In the genomic region with DNA sequence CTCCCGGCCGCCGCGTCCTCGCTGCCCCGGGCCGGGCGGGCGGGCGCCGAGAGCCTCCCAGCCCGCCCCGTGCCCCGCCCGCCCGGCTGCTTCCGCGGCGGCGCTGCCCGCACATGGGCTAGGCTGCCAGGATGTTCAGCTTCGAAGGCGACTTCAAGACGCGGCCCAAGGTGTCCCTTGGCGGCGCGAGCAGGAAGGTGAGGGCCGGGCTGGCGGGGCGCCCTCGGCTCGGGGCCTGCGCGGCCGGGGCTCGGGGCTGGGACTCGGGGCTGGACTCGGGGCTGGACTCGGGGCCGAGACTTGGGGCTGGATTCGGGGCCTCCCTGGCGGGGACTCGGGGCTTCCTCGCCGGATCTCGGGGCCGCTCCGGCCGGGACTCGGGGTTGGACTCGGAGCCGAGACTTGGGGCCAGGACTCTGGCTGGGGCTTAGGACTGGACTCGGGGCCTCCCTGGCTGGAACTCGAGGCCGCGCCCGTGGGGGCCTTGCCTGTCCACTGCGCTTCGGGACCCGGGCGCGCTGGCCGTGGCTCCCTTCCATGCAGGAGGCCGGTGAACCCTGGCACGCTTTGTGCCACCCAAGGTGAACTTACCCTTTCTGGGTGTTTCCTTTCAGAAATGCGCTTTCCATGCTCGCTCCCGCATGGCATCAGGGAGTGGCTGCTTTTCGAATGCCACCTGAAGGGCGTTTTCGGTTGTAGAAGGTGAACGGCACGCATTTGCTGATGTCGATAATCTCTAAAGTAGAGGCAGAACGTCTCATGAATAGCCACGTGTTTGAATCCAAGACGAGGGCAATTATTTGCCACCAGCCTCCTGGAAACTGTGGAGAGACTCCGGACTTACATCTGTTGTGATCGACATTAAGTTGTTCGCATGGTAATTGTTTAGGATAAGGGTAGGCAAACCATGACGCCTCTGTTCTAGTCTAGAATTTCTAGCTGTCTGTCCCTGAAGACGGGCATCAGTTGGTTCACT, we compare ENCODE assay signal across 1 cellular context.
TF ChIP-seq lines count a peak whose summit lies in the region.

No MANE protein-coding gene starts in this region.

TF ChIP-seq in HepG2, 621 proteins besides CTCF, POLR2A, EP300 and RAD21 (continued from another document and continues in another):
- TF ChIP-seq, protein P1, sequence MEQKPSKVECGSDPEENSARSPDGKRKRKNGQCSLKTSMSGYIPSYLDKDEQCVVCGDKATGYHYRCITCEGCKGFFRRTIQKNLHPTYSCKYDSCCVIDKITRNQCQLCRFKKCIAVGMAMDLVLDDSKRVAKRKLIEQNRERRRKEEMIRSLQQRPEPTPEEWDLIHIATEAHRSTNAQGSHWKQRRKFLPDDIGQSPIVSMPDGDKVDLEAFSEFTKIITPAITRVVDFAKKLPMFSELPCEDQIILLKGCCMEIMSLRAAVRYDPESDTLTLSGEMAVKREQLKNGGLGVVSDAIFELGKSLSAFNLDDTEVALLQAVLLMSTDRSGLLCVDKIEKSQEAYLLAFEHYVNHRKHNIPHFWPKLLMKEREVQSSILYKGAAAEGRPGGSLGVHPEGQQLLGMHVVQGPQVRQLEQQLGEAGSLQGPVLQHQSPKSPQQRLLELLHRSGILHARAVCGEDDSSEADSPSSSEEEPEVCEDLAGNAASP (CRISPR knock-in tag; IDR thresholded peaks at IDR 0.05; ENCODE audit: borderline replicate concordance) = no peak
- no peak for TF ChIP-seq ZNF124 (CRISPR knock-in tag; IDR thresholded peaks at IDR 0.05)
- TF ChIP-seq, protein P2, sequence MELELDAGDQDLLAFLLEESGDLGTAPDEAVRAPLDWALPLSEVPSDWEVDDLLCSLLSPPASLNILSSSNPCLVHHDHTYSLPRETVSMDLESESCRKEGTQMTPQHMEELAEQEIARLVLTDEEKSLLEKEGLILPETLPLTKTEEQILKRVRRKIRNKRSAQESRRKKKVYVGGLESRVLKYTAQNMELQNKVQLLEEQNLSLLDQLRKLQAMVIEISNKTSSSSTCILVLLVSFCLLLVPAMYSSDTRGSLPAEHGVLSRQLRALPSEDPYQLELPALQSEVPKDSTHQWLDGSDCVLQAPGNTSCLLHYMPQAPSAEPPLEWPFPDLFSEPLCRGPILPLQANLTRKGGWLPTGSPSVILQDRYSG (CRISPR knock-in tag; IDR thresholded peaks at IDR 0.05) = 0 out of 2 replicates have a peak, but pooled peaks have one; percentile 67
- peak; percentile 75; the same call in 1 of the 2 replicates for TF ChIP-seq UBTF (CRISPR knock-in tag; IDR thresholded peaks at IDR 0.05)
- TF ChIP-seq, protein P3, sequence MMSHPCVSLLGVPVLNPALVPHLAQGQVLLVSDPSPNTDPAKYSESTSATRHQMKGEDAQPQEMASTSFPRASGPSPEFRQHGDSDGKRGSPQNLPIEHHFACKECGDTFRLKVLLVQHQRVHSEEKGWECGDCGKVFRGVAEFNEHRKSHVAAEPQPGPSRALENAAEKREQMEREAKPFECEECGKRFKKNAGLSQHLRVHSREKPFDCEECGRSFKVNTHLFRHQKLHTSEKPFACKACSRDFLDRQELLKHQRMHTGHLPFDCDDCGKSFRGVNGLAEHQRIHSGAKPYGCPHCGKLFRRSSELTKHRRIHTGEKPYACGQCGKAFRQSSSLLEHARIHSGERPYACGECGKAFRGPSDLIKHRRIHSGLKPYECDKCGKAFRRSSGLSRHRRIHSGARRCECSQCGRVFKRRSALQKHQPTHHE (CRISPR knock-in tag; IDR thresholded peaks at IDR 0.05; ENCODE audit: borderline replicate concordance) = peak; percentile 70; the same call in 1 of the 2 replicates
- TF ChIP-seq EZH2 (conservative IDR thresholded peaks at IDR 0.05; ENCODE audit: low read depth, low read length) = no peak
- no peak for TF ChIP-seq ZNF432 (CRISPR knock-in tag; IDR thresholded peaks at IDR 0.05; ENCODE audit: borderline replicate concordance)
- no peak for TF ChIP-seq PLRG1 (conservative IDR thresholded peaks at IDR 0.05)
- TF ChIP-seq, protein P4, sequence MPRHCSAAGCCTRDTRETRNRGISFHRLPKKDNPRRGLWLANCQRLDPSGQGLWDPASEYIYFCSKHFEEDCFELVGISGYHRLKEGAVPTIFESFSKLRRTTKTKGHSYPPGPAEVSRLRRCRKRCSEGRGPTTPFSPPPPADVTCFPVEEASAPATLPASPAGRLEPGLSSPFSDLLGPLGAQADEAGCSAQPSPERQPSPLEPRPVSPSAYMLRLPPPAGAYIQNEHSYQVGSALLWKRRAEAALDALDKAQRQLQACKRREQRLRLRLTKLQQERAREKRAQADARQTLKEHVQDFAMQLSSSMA (CRISPR knock-in tag; IDR thresholded peaks at IDR 0.05) = no peak
- no peak for TF ChIP-seq MAFG (CRISPR knock-in tag; IDR thresholded peaks at IDR 0.05)
- no peak for TF ChIP-seq HINFP (CRISPR knock-in tag; IDR thresholded peaks at IDR 0.05; ENCODE audit: low read depth)
- TF ChIP-seq GMEB2 (CRISPR knock-in tag; IDR thresholded peaks at IDR 0.05; ENCODE audit: low read depth) = 0 out of 2 replicates have a peak, but pooled peaks have one; percentile 47
- no peak for TF ChIP-seq IKZF1 (IDR thresholded peaks at IDR 0.05)
- TF ChIP-seq HNF1B (CRISPR knock-in tag; IDR thresholded peaks at IDR 0.05) = peak; percentile 26; the same call in 1 of the 2 replicates
- TF ChIP-seq ZZZ3 (CRISPR knock-in tag; IDR thresholded peaks at IDR 0.05; ENCODE audit: borderline replicate concordance) = 0 out of 2 replicates have a peak, but pooled peaks have one; percentile 29
- TF ChIP-seq PAF1 (CRISPR knock-in tag; IDR thresholded peaks at IDR 0.05) = no peak
- 0 out of 2 replicates have a peak, but pooled peaks have one; percentile 6 for TF ChIP-seq ZNF746 (CRISPR knock-in tag; IDR thresholded peaks at IDR 0.05)
- TF ChIP-seq, protein P5, sequence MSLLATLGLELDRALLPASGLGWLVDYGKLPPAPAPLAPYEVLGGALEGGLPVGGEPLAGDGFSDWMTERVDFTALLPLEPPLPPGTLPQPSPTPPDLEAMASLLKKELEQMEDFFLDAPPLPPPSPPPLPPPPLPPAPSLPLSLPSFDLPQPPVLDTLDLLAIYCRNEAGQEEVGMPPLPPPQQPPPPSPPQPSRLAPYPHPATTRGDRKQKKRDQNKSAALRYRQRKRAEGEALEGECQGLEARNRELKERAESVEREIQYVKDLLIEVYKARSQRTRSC (CRISPR knock-in tag; IDR thresholded peaks at IDR 0.05; ENCODE audit: low read depth) = no peak
- no peak for TF ChIP-seq USF2 (IDR thresholded peaks at IDR 0.05; ENCODE audit: low read depth, low read length)
- no peak for TF ChIP-seq USF2 (CRISPR knock-in tag; IDR thresholded peaks at IDR 0.05; ENCODE audit: borderline replicate concordance)
- peak; percentile 3; the same call in 1 of the 2 replicates for TF ChIP-seq ZNF749 (CRISPR knock-in tag; IDR thresholded peaks at IDR 0.05; ENCODE audit: borderline replicate concordance)
- TF ChIP-seq, protein P6, sequence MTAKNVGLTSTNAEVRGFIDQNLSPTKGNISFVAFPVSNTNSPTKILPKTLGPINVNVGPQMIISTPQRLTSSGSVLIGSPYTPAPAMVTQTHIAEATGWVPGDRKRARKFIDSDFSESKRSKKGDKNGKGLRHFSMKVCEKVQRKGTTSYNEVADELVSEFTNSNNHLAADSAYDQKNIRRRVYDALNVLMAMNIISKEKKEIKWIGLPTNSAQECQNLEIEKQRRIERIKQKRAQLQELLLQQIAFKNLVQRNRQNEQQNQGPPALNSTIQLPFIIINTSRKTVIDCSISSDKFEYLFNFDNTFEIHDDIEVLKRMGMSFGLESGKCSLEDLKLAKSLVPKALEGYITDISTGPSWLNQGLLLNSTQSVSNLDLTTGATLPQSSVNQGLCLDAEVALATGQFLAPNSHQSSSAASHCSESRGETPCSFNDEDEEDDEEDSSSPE (CRISPR knock-in tag; IDR thresholded peaks at IDR 0.05) = 0 out of 2 replicates have a peak, but pooled peaks have one; percentile 17
- TF ChIP-seq, protein P7, sequence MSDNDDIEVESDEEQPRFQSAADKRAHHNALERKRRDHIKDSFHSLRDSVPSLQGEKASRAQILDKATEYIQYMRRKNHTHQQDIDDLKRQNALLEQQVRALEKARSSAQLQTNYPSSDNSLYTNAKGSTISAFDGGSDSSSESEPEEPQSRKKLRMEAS (IDR thresholded peaks at IDR 0.05) = peak; percentile 51
- no peak for TF ChIP-seq ZNF547 (CRISPR knock-in tag; IDR thresholded peaks at IDR 0.05)
- no peak for TF ChIP-seq TFAP4 (IDR thresholded peaks at IDR 0.05; ENCODE audit: borderline replicate concordance, low read depth)
- peak; percentile 57 for TF ChIP-seq NFKB2 (CRISPR knock-in tag; IDR thresholded peaks at IDR 0.05; ENCODE audit: borderline replicate concordance)
- TF ChIP-seq CAMTA2 (CRISPR knock-in tag; IDR thresholded peaks at IDR 0.05; ENCODE audit: borderline replicate concordance) = 0 out of 2 replicates have a peak, but pooled peaks have one; percentile 25
- 0 out of 2 replicates have a peak, but pooled peaks have one; percentile 13 for TF ChIP-seq ELF3 (CRISPR knock-in tag; IDR thresholded peaks at IDR 0.05)
- TF ChIP-seq SAP130 (CRISPR knock-in tag; IDR thresholded peaks at IDR 0.05; ENCODE audit: low read depth) = no peak; the same call in 1 of the 2 replicates
